8 cellular contexts compared by ENCODE assay signal in genomic region chr1:242454262-242455051, GRCh38.
DNase-seq lines count a peak whose midpoint lies in the region; ATAC-seq and TF ChIP-seq lines count a peak whose summit lies in the region.

No MANE protein-coding gene starts in this region.

- no peak for TF ChIP-seq POLR2A in breast epithelium (IDR thresholded peaks at IDR 0.05)

- TF ChIP-seq CTCF in BE2C (IDR thresholded peaks at IDR 0.05; ENCODE audit: low read depth, low read length): peak; percentile 86
- TF ChIP-seq CTCF in breast epithelium (IDR thresholded peaks at IDR 0.05): peak; percentile 11 to 48 (median 47)

- H3K4me3 ChIP-seq in BE2C (ENCODE audit: low read depth, low read length) (no peak overlapping the region), breast epithelium (no peak overlapping the region)

- no peaks in the 10 kb centered on the region for H3K27me3 ChIP-seq in BE2C
- H3K27me3 ChIP-seq in breast epithelium: no peaks in the 10 kb centered on the region

- no peak overlapping the region for H3K27ac ChIP-seq in breast epithelium

- H3K36me3 ChIP-seq in BE2C (no peaks in the 10 kb centered on the region), breast epithelium (no peaks in the 10 kb centered on the region)

- H3K4me1 ChIP-seq in BE2C: peaks cover 3% of the 10 kb centered on the region
- H3K4me1 ChIP-seq in breast epithelium: no peaks in the 10 kb centered on the region

- ATAC-seq in GM18868 (IDR thresholded peaks at IDR 0.05; ENCODE audit: unreplicated experiment) (peak; percentile 83), HG03196 (IDR thresholded peaks at IDR 0.05; ENCODE audit: unreplicated experiment) (peak; percentile 70), HG03469 (IDR thresholded peaks at IDR 0.05; ENCODE audit: unreplicated experiment) (no peak)

- H3K9me3 ChIP-seq in BE2C: no peaks in the 10 kb centered on the region
- no peaks in the 10 kb centered on the region for H3K9me3 ChIP-seq in breast epithelium

- DNase-seq in BE2C (peak; percentile 24), NCI-H526 treated with DMSO at 0.1 percent for 48 hours (lab: John Stamatoyannopoulos, UW) (peak; percentile 6), breast epithelium (ENCODE audit: low spot score in 2 of 2) (no peak), medulla oblongata (ENCODE audit: extremely low spot score) (peak; percentile 64)
- DNase-seq in activated CD4-positive, alpha-beta T cell treated with anti-CD3 and anti-CD28 coated beads, Interleukin-2, amount 50 U/mL, for 1 hour: no peak

- intact Hi-C loops in breast epithelium (cut with DNase I; ENCODE audit: low total_unique reads): no loop called here

Comparison
In these comparisons a context has a peak if more than half of its experiments do, and no peak if none do; other contexts are left out.
1. DNase-seq: peak in BE2C (single experiment), NCI-H526 treated with DMSO at 0.1 percent for 48 hours (single experiment) and medulla oblongata (single experiment); none in breast epithelium (0 of 2) and activated CD4-positive, alpha-beta T cell treated with anti-CD3 and anti-CD28 coated beads, Interleukin-2, amount 50 U/mL, for 1 hour (single experiment).